Comparison of ENCODE assay signal across 8 cellular contexts in genomic region chr2:73202156-73203054, GRCh38. TPM values are rescaled to one million over a fixed set of nuclear protein-coding genes. Genes with fewer than 3 reads are reported as not detected.
DNase-seq lines count a peak whose midpoint lies in the region; ATAC-seq and TF ChIP-seq lines count a peak whose summit lies in the region.

TSS of gene NOTO (plus strand) at chr2:73202574. CDS start at chr2:73202667, 93 bp downstream.

- peaks cover 59% of the 10 kb centered on the region for H3K27me3 Mint-ChIP-seq in Calu3 (ENCODE audit: unreplicated experiment)

- H3K4me3 Mint-ChIP-seq in Calu3 (ENCODE audit: low read depth, unreplicated experiment): peak within 1 kb of the TSS; percentile 56

- no peaks in the 10 kb centered on the region for H3K9me3 Mint-ChIP-seq in Calu3 (ENCODE audit: low read depth, unreplicated experiment)

- no peaks in the 10 kb centered on the region for H3K36me3 ChIP-seq in osteoblast (ENCODE audit: insufficient read depth, low read length)
- no peaks in the 10 kb centered on the region for H3K36me3 ChIP-seq in MM.1S (replicated peaks; ENCODE audit: insufficient read depth, low read length)

- no TSS peak for BruUV-seq in Calu3 (replicated peaks; lab: Mats Ljungman, UMichigan)

- H3K4me1 Mint-ChIP-seq in Calu3 (ENCODE audit: low read depth, unreplicated experiment): no peaks in the 10 kb centered on the region

- H3K4me2 ChIP-seq in osteoblast (ENCODE audit: insufficient read depth, low read length): peak within 1 kb of the TSS; percentile 45
- no peak within 1 kb of the TSS for H3K4me2 ChIP-seq in MM.1S (ENCODE audit: low read depth, low read length)

- H3K27ac ChIP-seq in osteoblast (ENCODE audit: low read depth, low read length): no peak within 1 kb of the TSS
- no peak within 1 kb of the TSS for H3K27ac ChIP-seq in MM.1S (ENCODE audit: low read length)

- H3K79me2 ChIP-seq in osteoblast (ENCODE audit: insufficient read depth, low read length) (no peaks in the 10 kb centered on the region), MM.1S (ENCODE audit: low read length) (no peaks in the 10 kb centered on the region)

- no peaks in the 10 kb centered on the region for H4K20me1 ChIP-seq in osteoblast (ENCODE audit: insufficient read depth, low read length)
- H4K20me1 ChIP-seq in MM.1S (ENCODE audit: insufficient read depth, low read length): no peaks in the 10 kb centered on the region

- no peaks in the 10 kb centered on the region for H3K9me3 ChIP-seq in osteoblast (ENCODE audit: low read depth, low read length)
- H3K9me3 ChIP-seq in MM.1S (replicated peaks; ENCODE audit: insufficient read depth, low read length): no peaks in the 10 kb centered on the region

- no peaks in the 10 kb centered on the region for H3F3A ChIP-seq in MM.1S (ENCODE audit: insufficient read depth, low read length)

- H3K27ac Mint-ChIP-seq in Calu3 (ENCODE audit: unreplicated experiment): no peak within 1 kb of the TSS

- no peak for TF ChIP-seq CTCF in Calu3 (IDR thresholded peaks at IDR 0.05; ENCODE audit: unreplicated experiment)
- TF ChIP-seq CTCF in osteoblast (IDR thresholded peaks at IDR 0.05; ENCODE audit: extremely low read depth, low read depth, low read length): no peak
- no peak for TF ChIP-seq CTCF in MM.1S (IDR thresholded peaks at IDR 0.05; ENCODE audit: low read length)

- H3K9me2 ChIP-seq in MM.1S (replicated peaks; ENCODE audit: insufficient read depth, low read length): no peaks in the 10 kb centered on the region

- H3K36me3 Mint-ChIP-seq in Calu3 (ENCODE audit: insufficient read depth, unreplicated experiment): no peaks in the 10 kb centered on the region

- intact Hi-C loops in Calu3 (cut with micrococcal nuclease; ENCODE audit: unreplicated experiment): no loop called here

- peak within 1 kb of the TSS; percentile 22 for H3K4me3 ChIP-seq in osteoblast (ENCODE audit: insufficient read depth, low read length)
- no peak within 1 kb of the TSS for H3K4me3 ChIP-seq in MM.1S (ENCODE audit: low read length)

- no peaks in the 10 kb centered on the region for H3K4me1 ChIP-seq in osteoblast (ENCODE audit: insufficient read depth, low read length)
- H3K4me1 ChIP-seq in MM.1S (ENCODE audit: low read length): no peaks in the 10 kb centered on the region

- H3K9ac ChIP-seq in MM.1S (ENCODE audit: low read length): no peak within 1 kb of the TSS

- DNase-seq in Calu3: peak; percentile 32
- DNase-seq in RPMI7951 (ENCODE audit: low read depth): peak; percentile 32
- DNase-seq in osteoblast (ENCODE audit: insufficient read length, low spot score, missing footprints): peak; percentile 66
- no peak for DNase-seq in MM.1S
- no peak for DNase-seq in stimulated activated CD4-positive, alpha-beta T cell treated with anti-CD3 and anti-CD28 coated beads, Interleukin-4, amount 100 ng/mL, for 24 hours

- ATAC-seq in esophagus mucosa (peak; percentile 45), GM21423 (IDR thresholded peaks at IDR 0.05; ENCODE audit: unreplicated experiment) (no peak), HG03460 (IDR thresholded peaks at IDR 0.05; ENCODE audit: unreplicated experiment) (no peak)

- H2AFZ ChIP-seq in osteoblast (ENCODE audit: low read length) (no peak within 1 kb of the TSS), MM.1S (ENCODE audit: low read length) (no peak within 1 kb of the TSS)

- CTCF ChIA-PET in Calu3 (lab: Charles Lee): interaction anchor here (0.9 kb wide), 1 partner anchor 10 kb away, joined by 3 read pairs; no protein-coding TSS in a partner anchor

- H3K27me3 ChIP-seq in osteoblast (ENCODE audit: insufficient read depth, low read length) (peaks cover 66% of the 10 kb centered on the region), MM.1S (replicated peaks; ENCODE audit: insufficient read depth, low read length) (peaks cover 2% of the 10 kb centered on the region; the same call in 1 of the 2 replicates)

RNA-seq across cellular contexts. Expression of gene NOTO, which starts in this region (rescaled TPM):
- total RNA-seq in Calu3 (2022): not detected in 2 replicates
- total RNA-seq in RPMI7951 (2014; rRNA removed; shearing (Covaris generic)): not detected in 2 replicates
- not detected for total RNA-seq in esophagus mucosa
- not detected in 2 replicates for total RNA-seq in osteoblast

Comparison
In these comparisons a context has a peak if more than half of its experiments do, and no peak if none do; other contexts are left out.
1. Peak in DNase-seq in Calu3; RNA of the gene not detected or under 1 TPM.
2. Peak in DNase-seq in RPMI7951; RNA of the gene not detected or under 1 TPM.
3. Peak in ATAC-seq in esophagus mucosa; RNA of the gene not detected or under 1 TPM.
4. Peak in DNase-seq, H3K4me3 ChIP-seq and H3K4me2 ChIP-seq in osteoblast; RNA of the gene not detected or under 1 TPM.